In the genomic region with DNA sequence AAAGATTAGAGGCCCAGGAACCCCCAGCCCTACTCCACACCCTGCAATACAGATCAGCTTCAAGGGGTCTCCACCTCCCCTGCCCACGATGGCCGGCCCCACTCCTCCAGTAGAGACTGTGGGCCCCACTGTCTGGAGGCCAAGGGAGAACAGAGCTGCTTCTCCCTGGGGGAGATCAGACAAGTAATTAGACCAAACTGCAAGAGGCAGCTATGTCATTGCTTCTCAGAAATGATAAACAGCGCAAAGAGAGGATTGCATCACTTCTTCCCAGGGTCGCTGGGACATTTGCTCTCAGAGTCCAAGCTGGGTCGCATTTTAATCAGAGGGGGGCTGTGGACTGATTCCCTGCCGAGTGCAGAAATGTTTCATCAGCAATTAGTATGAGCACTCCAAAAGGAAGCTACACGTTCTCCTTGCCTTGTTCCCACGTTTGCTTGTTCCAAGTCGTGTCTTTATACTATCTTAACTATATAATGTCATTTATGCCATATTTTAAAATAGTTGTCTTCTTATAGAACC, we compare ENCODE assay signal across 1 cellular context.
TF ChIP-seq lines count a peak whose summit lies in the region.

No MANE protein-coding gene starts in this region.

TF ChIP-seq in K562, 482 proteins besides CTCF, POLR2A, EP300 and RAD21 (continued from another document and continues in another):
- TF ChIP-seq ATF7 (IDR thresholded peaks at IDR 0.05), result peak; percentile 96
- TF ChIP-seq L3MBTL2 (IDR thresholded peaks at IDR 0.05), result peak; percentile 40
- no peak for TF ChIP-seq RB1 (IDR thresholded peaks at IDR 0.05; ENCODE audit: low read depth)
- TF ChIP-seq NR4A1 (CRISPR knock-in tag; IDR thresholded peaks at IDR 0.05), result no peak
- TF ChIP-seq NR4A1 (tag; IDR thresholded peaks at IDR 0.05), result peak; percentile 84
- TF ChIP-seq, protein P1, sequence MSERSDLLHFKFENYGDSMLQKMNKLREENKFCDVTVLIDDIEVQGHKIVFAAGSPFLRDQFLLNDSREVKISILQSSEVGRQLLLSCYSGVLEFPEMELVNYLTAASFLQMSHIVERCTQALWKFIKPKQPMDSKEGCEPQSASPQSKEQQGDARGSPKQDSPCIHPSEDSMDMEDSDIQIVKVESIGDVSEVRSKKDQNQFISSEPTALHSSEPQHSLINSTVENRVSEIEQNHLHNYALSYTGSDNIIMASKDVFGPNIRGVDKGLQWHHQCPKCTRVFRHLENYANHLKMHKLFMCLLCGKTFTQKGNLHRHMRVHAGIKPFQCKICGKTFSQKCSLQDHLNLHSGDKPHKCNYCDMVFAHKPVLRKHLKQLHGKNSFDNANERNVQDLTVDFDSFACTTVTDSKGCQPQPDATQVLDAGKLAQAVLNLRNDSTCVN (CRISPR knock-in tag; IDR thresholded peaks at IDR 0.05), result no peak
- TF ChIP-seq, protein P2, sequence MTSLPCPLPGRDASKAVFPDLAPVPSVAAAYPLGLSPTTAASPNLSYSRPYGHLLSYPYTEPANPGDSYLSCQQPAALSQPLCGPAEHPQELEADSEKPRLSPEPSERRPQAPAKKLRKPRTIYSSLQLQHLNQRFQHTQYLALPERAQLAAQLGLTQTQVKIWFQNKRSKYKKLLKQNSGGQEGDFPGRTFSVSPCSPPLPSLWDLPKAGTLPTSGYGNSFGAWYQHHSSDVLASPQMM (CRISPR knock-in tag; IDR thresholded peaks at IDR 0.05), result no peak
- no peak for TF ChIP-seq ZNF778 (CRISPR knock-in tag; IDR thresholded peaks at IDR 0.05)
- TF ChIP-seq TEAD4 (IDR thresholded peaks at IDR 0.05; ENCODE audit: low read length), result peak; percentile 30; the same call in 1 of the 2 replicates
- TF ChIP-seq TEAD4 (CRISPR knock-in tag; IDR thresholded peaks at IDR 0.05; ENCODE audit: borderline replicate concordance), result no peak
- no peak for TF ChIP-seq FOSL1 (tag; conservative IDR thresholded peaks at IDR 0.05)
- no peak for TF ChIP-seq PCBP1 (IDR thresholded peaks at IDR 0.05; ENCODE audit: low read depth, low read length, poor library complexity, severe bottlenecking)
- peak; percentile 20; the same call in 1 of the 2 replicates for TF ChIP-seq TCF3 (CRISPR knock-in tag; IDR thresholded peaks at IDR 0.05)
- TF ChIP-seq SMARCA4 (IDR thresholded peaks at IDR 0.05), result peak; percentile 70
- TF ChIP-seq SAP30 (IDR thresholded peaks at IDR 0.05; ENCODE audit: borderline replicate concordance, insufficient read depth, low read depth, low read length, poor library complexity, severe bottlenecking), result no peak
- peak; percentile 63 to 69; a peak in 3 of 4 replicates for TF ChIP-seq FOXK2 (conservative IDR thresholded peaks at IDR 0.05 in 1 of 2, IDR thresholded peaks at IDR 0.05 in 1 of 2; ENCODE audit: low read depth in 2 of 2)
- no peak for TF ChIP-seq NCOR1 (IDR thresholded peaks at IDR 0.05)
- TF ChIP-seq CXXC5 (CRISPR knock-in tag; IDR thresholded peaks at IDR 0.05), result peak; percentile 79
- no peak for TF ChIP-seq ZNF75A (CRISPR knock-in tag; IDR thresholded peaks at IDR 0.05)
- TF ChIP-seq HNRNPLL (IDR thresholded peaks at IDR 0.05; ENCODE audit: low read depth, low read length, poor library complexity, severe bottlenecking), result peak; percentile 41
- TF ChIP-seq SRSF7 (optimal IDR thresholded peaks at IDR 0.05; ENCODE audit: low read depth, low read length), result no peak
- TF ChIP-seq RBM22 (IDR thresholded peaks at IDR 0.05; ENCODE audit: low read depth, low read length, poor library complexity, severe bottlenecking), result no peak
- TF ChIP-seq, protein P3, sequence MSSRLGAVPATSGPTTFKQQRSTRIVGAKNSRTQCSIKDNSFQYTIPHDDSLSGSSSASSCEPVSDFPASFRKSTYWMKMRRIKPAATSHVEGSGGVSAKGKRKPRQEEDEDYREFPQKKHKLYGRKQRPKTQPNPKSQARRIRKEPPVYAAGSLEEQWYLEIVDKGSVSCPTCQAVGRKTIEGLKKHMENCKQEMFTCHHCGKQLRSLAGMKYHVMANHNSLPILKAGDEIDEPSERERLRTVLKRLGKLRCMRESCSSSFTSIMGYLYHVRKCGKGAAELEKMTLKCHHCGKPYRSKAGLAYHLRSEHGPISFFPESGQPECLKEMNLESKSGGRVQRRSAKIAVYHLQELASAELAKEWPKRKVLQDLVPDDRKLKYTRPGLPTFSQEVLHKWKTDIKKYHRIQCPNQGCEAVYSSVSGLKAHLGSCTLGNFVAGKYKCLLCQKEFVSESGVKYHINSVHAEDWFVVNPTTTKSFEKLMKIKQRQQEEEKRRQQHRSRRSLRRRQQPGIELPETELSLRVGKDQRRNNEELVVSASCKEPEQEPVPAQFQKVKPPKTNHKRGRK (tag; IDR thresholded peaks at IDR 0.05), result no peak
- no peak for TF ChIP-seq ZNF224 (CRISPR knock-in tag; IDR thresholded peaks at IDR 0.05)
- TF ChIP-seq NR2C2 (CRISPR knock-in tag; IDR thresholded peaks at IDR 0.05), result no peak
- no peak for TF ChIP-seq NR2C2 (tag; IDR thresholded peaks at IDR 0.05)
- peak; percentile 66; the same call in 1 of the 2 replicates for TF ChIP-seq DPF2 (IDR thresholded peaks at IDR 0.05)
- peak; percentile 22 for TF ChIP-seq NEUROD1 (IDR thresholded peaks at IDR 0.05; ENCODE audit: borderline replicate concordance, low read depth, low read length, partially characterized antibody)
- 0 out of 2 replicates have a peak, but pooled peaks have one; percentile 65 for TF ChIP-seq JUN (IDR thresholded peaks at IDR 0.05; ENCODE audit: borderline replicate concordance, low read depth, low read length)
- no peak for TF ChIP-seq JUN (CRISPR knock-in tag; IDR thresholded peaks at IDR 0.05; ENCODE audit: borderline replicate concordance)
- TF ChIP-seq XRCC4 (IDR thresholded peaks at IDR 0.05; ENCODE audit: extremely low read depth, insufficient read depth, insufficient read length), result no peak
- no peak for TF ChIP-seq RBM39 (optimal IDR thresholded peaks at IDR 0.05; ENCODE audit: low read depth, low read length)
- TF ChIP-seq HOXB6 (CRISPR knock-in tag; IDR thresholded peaks at IDR 0.05; ENCODE audit: borderline replicate concordance), result no peak
- TF ChIP-seq, protein P4, sequence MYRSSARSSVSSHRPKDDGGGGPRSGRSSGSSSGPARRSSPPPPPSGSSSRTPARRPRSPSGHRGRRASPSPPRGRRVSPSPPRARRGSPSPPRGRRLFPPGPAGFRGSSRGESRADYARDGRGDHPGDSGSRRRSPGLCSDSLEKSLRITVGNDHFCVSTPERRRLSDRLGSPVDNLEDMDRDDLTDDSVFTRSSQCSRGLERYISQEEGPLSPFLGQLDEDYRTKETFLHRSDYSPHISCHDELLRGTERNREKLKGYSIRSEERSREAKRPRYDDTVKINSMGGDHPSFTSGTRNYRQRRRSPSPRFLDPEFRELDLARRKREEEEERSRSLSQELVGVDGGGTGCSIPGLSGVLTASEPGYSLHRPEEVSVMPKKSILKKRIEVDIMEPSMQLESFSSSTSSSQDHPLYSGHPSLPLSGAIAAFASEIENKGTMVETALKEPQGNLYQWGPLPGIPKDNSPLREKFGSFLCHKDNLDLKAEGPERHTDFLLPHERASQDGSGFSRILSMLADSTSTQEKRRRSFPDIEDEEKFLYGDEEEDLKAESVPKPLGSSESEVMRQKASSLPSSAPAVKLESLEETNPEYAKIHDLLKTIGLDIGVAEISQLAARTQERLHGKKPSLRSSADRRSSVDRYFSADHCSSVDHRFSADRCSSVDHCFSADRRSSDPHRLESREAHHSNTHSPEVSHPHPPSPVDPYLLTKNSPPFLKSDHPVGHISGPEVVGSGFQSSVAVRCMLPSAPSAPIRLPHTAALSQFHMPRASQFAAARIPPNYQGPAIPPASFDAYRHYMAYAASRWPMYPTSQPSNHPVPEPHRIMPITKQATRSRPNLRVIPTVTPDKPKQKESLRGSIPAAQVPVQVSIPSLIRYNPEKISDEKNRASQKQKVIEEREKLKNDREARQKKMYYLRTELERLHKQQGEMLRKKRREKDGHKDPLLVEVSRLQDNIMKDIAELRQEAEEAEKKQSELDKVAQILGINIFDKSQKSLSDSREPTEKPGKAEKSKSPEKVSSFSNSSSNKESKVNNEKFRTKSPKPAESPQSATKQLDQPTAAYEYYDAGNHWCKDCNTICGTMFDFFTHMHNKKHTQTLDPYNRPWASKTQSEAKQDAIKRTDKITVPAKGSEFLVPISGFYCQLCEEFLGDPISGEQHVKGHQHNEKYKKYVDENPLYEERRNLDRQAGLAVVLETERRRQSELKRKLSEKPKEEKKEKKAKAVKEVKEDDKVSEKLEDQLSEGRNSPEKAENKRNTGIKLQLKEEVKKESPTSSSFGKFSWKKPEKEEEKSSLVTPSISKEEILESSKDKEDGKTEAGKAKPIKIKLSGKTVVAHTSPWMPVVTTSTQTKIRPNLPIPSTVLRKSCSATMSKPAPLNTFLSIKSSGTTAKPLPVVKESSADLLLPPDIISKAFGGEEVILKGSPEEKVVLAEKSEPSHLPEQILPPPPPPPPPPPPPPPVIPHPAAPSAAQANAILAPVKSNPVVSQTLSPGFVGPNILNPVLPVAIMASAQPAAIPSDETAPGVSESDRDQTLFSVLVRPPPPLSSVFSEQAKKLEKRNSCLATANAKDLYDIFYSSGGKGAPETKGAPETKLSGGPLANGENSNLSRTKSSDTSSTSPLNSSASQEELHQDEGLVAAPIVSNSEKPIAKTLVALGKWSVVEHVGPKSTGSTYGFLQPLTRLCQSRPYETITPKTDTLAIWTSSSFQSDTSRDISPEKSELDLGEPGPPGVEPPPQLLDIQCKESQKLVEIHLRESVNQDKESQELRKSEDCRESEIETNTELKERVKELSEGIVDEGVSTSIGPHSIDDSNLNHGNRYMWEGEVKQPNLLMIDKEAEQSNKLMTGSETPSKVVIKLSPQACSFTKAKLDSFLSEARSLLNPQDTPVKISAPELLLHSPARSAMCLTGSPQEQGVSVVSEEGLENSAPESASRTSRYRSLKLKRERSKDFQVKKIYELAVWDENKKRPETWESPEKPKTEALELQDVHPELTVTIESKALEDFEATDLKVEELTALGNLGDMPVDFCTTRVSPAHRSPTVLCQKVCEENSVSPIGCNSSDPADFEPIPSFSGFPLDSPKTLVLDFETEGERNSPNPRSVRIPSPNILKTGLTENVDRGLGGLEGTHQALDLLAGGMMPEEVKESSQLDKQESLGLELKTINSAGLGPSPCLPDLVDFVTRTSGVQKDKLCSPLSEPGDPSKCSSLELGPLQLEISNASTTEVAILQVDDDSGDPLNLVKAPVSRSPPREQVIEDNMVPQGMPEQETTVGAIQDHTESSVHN (IDR thresholded peaks at IDR 0.05; ENCODE audit: borderline replicate concordance in 1 of 2, low read depth in 1 of 2), result 0 out of 4 replicates have a peak, but pooled peaks of 1 of the 2 experiments have one; percentile 66
- TF ChIP-seq, protein P5, sequence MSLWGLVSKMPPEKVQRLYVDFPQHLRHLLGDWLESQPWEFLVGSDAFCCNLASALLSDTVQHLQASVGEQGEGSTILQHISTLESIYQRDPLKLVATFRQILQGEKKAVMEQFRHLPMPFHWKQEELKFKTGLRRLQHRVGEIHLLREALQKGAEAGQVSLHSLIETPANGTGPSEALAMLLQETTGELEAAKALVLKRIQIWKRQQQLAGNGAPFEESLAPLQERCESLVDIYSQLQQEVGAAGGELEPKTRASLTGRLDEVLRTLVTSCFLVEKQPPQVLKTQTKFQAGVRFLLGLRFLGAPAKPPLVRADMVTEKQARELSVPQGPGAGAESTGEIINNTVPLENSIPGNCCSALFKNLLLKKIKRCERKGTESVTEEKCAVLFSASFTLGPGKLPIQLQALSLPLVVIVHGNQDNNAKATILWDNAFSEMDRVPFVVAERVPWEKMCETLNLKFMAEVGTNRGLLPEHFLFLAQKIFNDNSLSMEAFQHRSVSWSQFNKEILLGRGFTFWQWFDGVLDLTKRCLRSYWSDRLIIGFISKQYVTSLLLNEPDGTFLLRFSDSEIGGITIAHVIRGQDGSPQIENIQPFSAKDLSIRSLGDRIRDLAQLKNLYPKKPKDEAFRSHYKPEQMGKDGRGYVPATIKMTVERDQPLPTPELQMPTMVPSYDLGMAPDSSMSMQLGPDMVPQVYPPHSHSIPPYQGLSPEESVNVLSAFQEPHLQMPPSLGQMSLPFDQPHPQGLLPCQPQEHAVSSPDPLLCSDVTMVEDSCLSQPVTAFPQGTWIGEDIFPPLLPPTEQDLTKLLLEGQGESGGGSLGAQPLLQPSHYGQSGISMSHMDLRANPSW (CRISPR knock-in tag; IDR thresholded peaks at IDR 0.05), result no peak
